Comparison of ENCODE assay signal across 8 cellular contexts in the genomic region with DNA sequence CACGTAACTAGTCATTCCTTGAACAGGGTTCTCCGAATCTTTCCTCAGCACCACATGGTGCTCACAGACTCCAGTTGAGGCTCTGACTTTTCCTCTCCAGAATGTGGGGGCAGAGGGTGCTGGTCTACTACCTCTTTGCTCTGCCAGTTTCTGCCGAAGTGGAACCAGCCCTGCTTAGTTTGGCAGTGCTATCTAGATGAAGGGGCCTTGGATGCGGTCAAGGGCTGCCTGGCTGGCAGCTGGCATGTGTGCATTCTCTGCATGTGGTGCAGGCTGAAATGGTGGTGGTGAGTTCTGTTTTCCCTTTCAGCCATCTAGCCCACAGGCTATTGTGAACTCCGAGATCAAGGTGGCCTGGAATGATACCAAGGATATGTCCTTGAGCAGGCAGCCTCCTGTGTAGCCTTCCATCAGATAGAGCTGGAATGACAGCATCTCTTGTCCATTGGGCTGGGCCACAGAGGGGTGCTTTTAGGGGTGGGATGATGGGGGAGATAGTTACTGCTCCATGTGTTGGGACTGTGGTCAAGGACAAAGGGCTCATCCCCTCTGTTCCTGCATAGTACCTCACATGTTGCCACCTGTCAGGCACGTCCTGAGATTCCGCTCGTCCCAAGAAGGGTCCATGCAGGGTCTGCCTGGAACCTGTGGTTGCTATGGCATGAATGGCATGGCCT. TPM values are rescaled to one million over a fixed set of nuclear protein-coding genes. Genes with fewer than 3 reads are reported as not detected.
DNase-seq lines count a peak whose midpoint lies in the region; ATAC-seq, FAIRE-seq and TF ChIP-seq lines count a peak whose summit lies in the region.

No MANE protein-coding gene starts in this region.

- H3K27ac ChIP-seq in keratinocyte (ENCODE audit: control insufficient read depth, insufficient read depth, low read length) (no peak overlapping the region), temporal lobe (ENCODE audit: low read depth, low read length) (peak overlapping the region; percentile 83)

- no peaks in the 10 kb centered on the region for H3K27me3 Mint-ChIP-seq in activated CD4-positive, alpha-beta T cell treated with anti-CD3 and anti-CD28 coated beads for 36 hours
- H3K27me3 Mint-ChIP-seq in activated naive CD8-positive, alpha-beta T cell treated with anti-CD3 and anti-CD28 coated beads, Interleukin-2, amount 10 ng/mL, durations not matched to agents 7 days and 5 days = peaks cover 4% of the 10 kb centered on the region

- peaks cover 9% of the 10 kb centered on the region for H3K4me1 ChIP-seq in keratinocyte (ENCODE audit: control insufficient read depth, extremely low read depth, insufficient read depth, low read length)

- POLR2A ChIA-PET in activated CD4-positive, alpha-beta T cell treated with anti-CD3 and anti-CD28 coated beads for 36 hours (lab: Charles Lee) = interaction anchor here (2.5 kb wide), 1 partner anchor 78 kb away, joined by 17 read pairs; a partner anchor contains a TSS
- POLR2A ChIA-PET in activated naive CD8-positive, alpha-beta T cell treated with anti-CD3 and anti-CD28 coated beads, Interleukin-2, amount 10 ng/mL, durations not matched to agents 7 days and 5 days (lab: Charles Lee) = interaction anchor here (2.5 kb wide), 2 partner anchors 78 to 235 kb away, joined by 11 to 20 read pairs; a partner anchor contains a TSS

- DNase-seq in activated CD4-positive, alpha-beta T cell treated with anti-CD3 and anti-CD28 coated beads for 36 hours = no peak
- no peak for DNase-seq in activated CD4-positive, alpha-beta T cell treated with anti-CD3 and anti-CD28 coated beads for 1 hour
- no peak for DNase-seq in activated naive CD8-positive, alpha-beta T cell treated with anti-CD3 and anti-CD28 coated beads, Interleukin-2, amount 10 ng/mL, durations not matched to agents 7 days and 5 days
- DNase-seq in keratinocyte (ENCODE audit: low read depth, low spot score) (no peak), Kasumi-1 (lab: John Stamatoyannopoulos, UW) (no peak), AG20443 (ENCODE audit: low spot score) (no peak)
- DNase-seq in activated CD4-positive, alpha-beta T cell treated with anti-CD3 and anti-CD28 coated beads for 48 hours = no peak

- H3K27ac Mint-ChIP-seq in activated CD4-positive, alpha-beta T cell treated with anti-CD3 and anti-CD28 coated beads for 36 hours = peak overlapping the region; percentile 79
- no peak overlapping the region for H3K27ac Mint-ChIP-seq in activated naive CD8-positive, alpha-beta T cell treated with anti-CD3 and anti-CD28 coated beads, Interleukin-2, amount 10 ng/mL, durations not matched to agents 7 days and 5 days

- CTCF ChIA-PET in activated CD4-positive, alpha-beta T cell treated with anti-CD3 and anti-CD28 coated beads for 36 hours (lab: Charles Lee) = interaction anchor here (0.5 to 1.0 kb wide), 4 partner anchors 30 to 971 kb away, joined by 3 to 4 read pairs (median 4); a partner anchor contains a TSS

- no peak overlapping the region for H2AFZ ChIP-seq in keratinocyte (ENCODE audit: control insufficient read depth, low read length)

- dilution Hi-C loops in keratinocyte (cut with MboI; ENCODE audit: extremely low pct_ligation_motif_present, low sequenced_read_pairs) = no loop called here

- H3K9ac ChIP-seq in keratinocyte (ENCODE audit: control insufficient read depth, extremely low read depth, insufficient read depth, low read length) = no peak overlapping the region

- H3K4me3 Mint-ChIP-seq in activated CD4-positive, alpha-beta T cell treated with anti-CD3 and anti-CD28 coated beads for 36 hours = peak overlapping the region; percentile 83
- H3K4me3 Mint-ChIP-seq in activated naive CD8-positive, alpha-beta T cell treated with anti-CD3 and anti-CD28 coated beads, Interleukin-2, amount 10 ng/mL, durations not matched to agents 7 days and 5 days = peak overlapping the region; percentile 86

- intact Hi-C loops in activated CD4-positive, alpha-beta T cell treated with anti-CD3 and anti-CD28 coated beads for 36 hours (cut with DNase I, micrococcal nuclease) = loop anchor here in 1 of 2 experiments (2.0 to 10.0 kb wide), 3 partner anchors 268 to 1250 kb away; a partner anchor contains a TSS

- no peak for TF ChIP-seq CTCF in keratinocyte (optimal IDR thresholded peaks at IDR 0.05 in 1 of 3, IDR thresholded peaks at IDR 0.05 in 1 of 3, conservative IDR thresholded peaks at IDR 0.05 in 1 of 3; ENCODE audit: extremely low read depth in 1 of 3, insufficient read depth in 2 of 3, low read length in 3 of 3)

- no peaks in the 10 kb centered on the region for H3K9me3 Mint-ChIP-seq in activated CD4-positive, alpha-beta T cell treated with anti-CD3 and anti-CD28 coated beads for 36 hours (ENCODE audit: low read depth)
- no peaks in the 10 kb centered on the region for H3K9me3 Mint-ChIP-seq in activated naive CD8-positive, alpha-beta T cell treated with anti-CD3 and anti-CD28 coated beads, Interleukin-2, amount 10 ng/mL, durations not matched to agents 7 days and 5 days

- H3K4me1 Mint-ChIP-seq in activated CD4-positive, alpha-beta T cell treated with anti-CD3 and anti-CD28 coated beads for 36 hours = peaks cover 49% of the 10 kb centered on the region
- H3K4me1 Mint-ChIP-seq in activated naive CD8-positive, alpha-beta T cell treated with anti-CD3 and anti-CD28 coated beads, Interleukin-2, amount 10 ng/mL, durations not matched to agents 7 days and 5 days = peaks cover 37% of the 10 kb centered on the region

- peak overlapping the region; percentile 87 for H3K4me2 ChIP-seq in keratinocyte (ENCODE audit: control insufficient read depth, extremely low read depth, insufficient read depth, low read depth, low read length)

- no peaks in the 10 kb centered on the region for H3K9me1 ChIP-seq in keratinocyte (ENCODE audit: control insufficient read depth, extremely low read depth, insufficient read depth, low read length)

- peak overlapping the region; percentile 75 to 97 (median 76) for H3K4me3 ChIP-seq in keratinocyte (ENCODE audit: control insufficient read depth in 2 of 3, extremely low read depth in 1 of 3, insufficient read depth in 2 of 3, low read depth in 1 of 3, low read length in 3 of 3)

- peaks cover 24% of the 10 kb centered on the region for H4K20me1 ChIP-seq in keratinocyte (ENCODE audit: control insufficient read depth, extremely low read depth, insufficient read depth, low read length)

- no peaks in the 10 kb centered on the region for H3K9me3 ChIP-seq in keratinocyte (ENCODE audit: control insufficient read depth, low read depth, low read length)

- no peaks in the 10 kb centered on the region for H3K27me3 ChIP-seq in keratinocyte (ENCODE audit: control insufficient read depth, extremely low read depth, insufficient read depth, low read length)

- ATAC-seq in activated CD4-positive, alpha-beta T cell treated with anti-CD3 and anti-CD28 coated beads for 36 hours = no peak
- no peak for ATAC-seq in activated naive CD8-positive, alpha-beta T cell treated with anti-CD3 and anti-CD28 coated beads, Interleukin-2, amount 10 ng/mL, durations not matched to agents 7 days and 5 days (ENCODE audit: low read depth)

- peaks cover 46% of the 10 kb centered on the region for H3K36me3 Mint-ChIP-seq in activated CD4-positive, alpha-beta T cell treated with anti-CD3 and anti-CD28 coated beads for 36 hours (ENCODE audit: low read depth)
- peaks cover 19% of the 10 kb centered on the region for H3K36me3 Mint-ChIP-seq in activated naive CD8-positive, alpha-beta T cell treated with anti-CD3 and anti-CD28 coated beads, Interleukin-2, amount 10 ng/mL, durations not matched to agents 7 days and 5 days

- no peak for FAIRE-seq in keratinocyte (lab: Jason Lieb, UNC)

- H3K36me3 ChIP-seq in keratinocyte (ENCODE audit: control insufficient read depth in 2 of 2, extremely low read depth in 1 of 2, insufficient read depth in 2 of 2, low read length in 2 of 2) = peaks cover 18 to 30% of the 10 kb centered on the region in 2 experiments

- H3K79me2 ChIP-seq in keratinocyte (ENCODE audit: control insufficient read depth, insufficient read depth, low read length) = peaks cover 66% of the 10 kb centered on the region

RNA-seq across cellular contexts. Expression of a gene that starts 2.0 kb away (rescaled TPM):
- total RNA-seq in activated CD4-positive, alpha-beta T cell treated with anti-CD3 and anti-CD28 coated beads for 36 hours = 10 to 100 TPM; 21.3 to 28.3 TPM
- total RNA-seq in activated naive CD8-positive, alpha-beta T cell treated with anti-CD3 and anti-CD28 coated beads, Interleukin-2, amount 10 ng/mL, durations not matched to agents 7 days and 5 days = 10 to 100 TPM; 29.5 to 31.3 TPM
- 12.8 to 21.5 TPM (median 18.0 TPM) in 3 replicates for polyA plus RNA-seq in keratinocyte
- polyA plus RNA-seq in keratinocyte (2011; ENCODE audit: low read depth) = 3.6 TPM
- polyA plus RNA-seq in keratinocyte (2011; cell fraction: cytosol; rRNA removed) = 15.8 and 19.8 TPM in 2 replicates
- 18.0 and 20.3 TPM in 2 replicates for polyA plus RNA-seq in keratinocyte (2011; cell fraction: nucleus; rRNA removed)
- 15.7 and 36.4 TPM in 2 replicates for polyA plus RNA-seq in keratinocyte (2012; ENCODE audit: low replicate concordance)
- polyA minus RNA-seq in keratinocyte = 12.4 to 16.5 TPM (median 15.8 TPM) in 3 replicates
- 12.1 TPM for polyA minus RNA-seq in keratinocyte (2011; cell fraction: cytosol; rRNA and poly(A)+ RNA removed)
- 5.7 and 11.3 TPM in 2 replicates for polyA minus RNA-seq in keratinocyte (2011; cell fraction: nucleus; rRNA and poly(A)+ RNA removed)
- 31.0 TPM for total RNA-seq in temporal lobe
